In the genomic region with DNA sequence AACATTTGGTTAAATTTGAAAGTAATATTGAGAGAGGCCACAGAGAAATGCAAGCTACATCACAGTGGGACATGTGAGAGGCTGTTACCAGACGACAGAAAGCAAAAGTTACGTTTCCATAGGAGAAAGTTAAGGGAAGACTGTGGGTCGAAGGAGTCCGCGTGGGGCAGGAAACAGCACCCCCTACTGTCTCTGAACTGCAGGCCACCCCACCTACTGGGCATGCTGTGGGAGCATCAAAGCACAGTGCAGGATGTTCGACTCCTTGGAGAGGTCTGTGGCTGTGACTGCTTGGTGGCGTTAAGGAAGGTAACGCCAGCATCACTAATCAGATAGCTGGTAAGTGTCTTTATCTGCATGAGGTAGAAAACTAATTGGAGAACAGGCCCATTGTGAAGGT, we compare ENCODE assay signal across 7 cellular contexts.
DNase-seq lines count a peak whose midpoint lies in the region; ATAC-seq, FAIRE-seq and TF ChIP-seq lines count a peak whose summit lies in the region.

No MANE protein-coding gene starts in this region.

- ATAC-seq in GM21786 (IDR thresholded peaks at IDR 0.05; ENCODE audit: unreplicated experiment): peak; percentile 84
- peak; percentile 58 to 79 for ATAC-seq in activated T-cell treated with anti-CD3 and anti-CD28 coated beads, Interleukin-2, amount 50 U/mL, for 72 hours (replicated peaks in 1 of 2)
- ATAC-seq in upper lobe of right lung: peak; percentile 89
- no peak for ATAC-seq in GM18505 (IDR thresholded peaks at IDR 0.05; ENCODE audit: unreplicated experiment)

- no peaks in the 10 kb centered on the region for H3K79me2 ChIP-seq in keratinocyte (ENCODE audit: control insufficient read depth, insufficient read depth, low read length)

- peaks cover 5% of the 10 kb centered on the region for H3K27me3 Mint-ChIP-seq in activated T-cell treated with anti-CD3 and anti-CD28 coated beads, Interleukin-2, amount 50 U/mL, for 72 hours (ENCODE audit: low read depth)

- intact Hi-C loops in upper lobe of right lung (cut with DNase I): no loop called here

- no peaks in the 10 kb centered on the region for H3K4me1 Mint-ChIP-seq in activated T-cell treated with anti-CD3 and anti-CD28 coated beads, Interleukin-2, amount 50 U/mL, for 72 hours (ENCODE audit: low read depth)

- H3K27ac ChIP-seq in keratinocyte (ENCODE audit: control insufficient read depth, insufficient read depth, low read length) (no peak overlapping the region), upper lobe of right lung (no peak overlapping the region)

- no peaks in the 10 kb centered on the region for H3K36me3 Mint-ChIP-seq in activated T-cell treated with anti-CD3 and anti-CD28 coated beads, Interleukin-2, amount 50 U/mL, for 72 hours (ENCODE audit: insufficient read depth in 2 of 2)

- no peak overlapping the region for H2AFZ ChIP-seq in keratinocyte (ENCODE audit: control insufficient read depth, low read length)

- H3K9ac ChIP-seq in keratinocyte (ENCODE audit: control insufficient read depth, extremely low read depth, insufficient read depth, low read length): no peak overlapping the region

- H3K9me3 ChIP-seq in keratinocyte (ENCODE audit: control insufficient read depth, low read depth, low read length) (no peaks in the 10 kb centered on the region), upper lobe of right lung (no peaks in the 10 kb centered on the region)

- DNase-seq in LNCaP clone FGC (ENCODE audit: low read depth) (no peak), keratinocyte (ENCODE audit: low read depth, low spot score) (no peak), upper lobe of right lung (no peak)
- peak; percentile 34 to 37 for DNase-seq in activated T-cell treated with anti-CD3 and anti-CD28 coated beads, Interleukin-2, amount 50 U/mL, for 72 hours

- TF ChIP-seq POLR2A in GM18505 (IDR thresholded peaks at IDR 0.05; ENCODE audit: borderline replicate concordance, extremely low read depth, insufficient read depth, insufficient read length): no peak

- no peak overlapping the region for H3K4me3 Mint-ChIP-seq in activated T-cell treated with anti-CD3 and anti-CD28 coated beads, Interleukin-2, amount 50 U/mL, for 72 hours

- H3K9me1 ChIP-seq in keratinocyte (ENCODE audit: control insufficient read depth, extremely low read depth, insufficient read depth, low read length): no peaks in the 10 kb centered on the region

- TF ChIP-seq CTCF in GM12873 (IDR thresholded peaks at IDR 0.05; ENCODE audit: insufficient read depth, low read depth, low read length, missing control alignments) (peak; percentile 84), LNCaP clone FGC (IDR thresholded peaks at IDR 0.05; ENCODE audit: control insufficient read depth, extremely low read depth, insufficient read depth) (peak; percentile 72), keratinocyte (optimal IDR thresholded peaks at IDR 0.05 in 1 of 3, IDR thresholded peaks at IDR 0.05 in 1 of 3, conservative IDR thresholded peaks at IDR 0.05 in 1 of 3; ENCODE audit: extremely low read depth in 1 of 3, insufficient read depth in 2 of 3, low read length in 3 of 3) (peak; percentile 69 to 88 (median 85)), upper lobe of right lung (IDR thresholded peaks at IDR 0.05) (peak; percentile 52)

- no peak overlapping the region for H3K27ac Mint-ChIP-seq in activated T-cell treated with anti-CD3 and anti-CD28 coated beads, Interleukin-2, amount 50 U/mL, for 72 hours

- no peaks in the 10 kb centered on the region for H3K4me1 ChIP-seq in keratinocyte (ENCODE audit: control insufficient read depth, extremely low read depth, insufficient read depth, low read length)
- no peaks in the 10 kb centered on the region for H3K4me1 ChIP-seq in upper lobe of right lung

- no peak overlapping the region for H3K4me3 ChIP-seq in LNCaP clone FGC (ENCODE audit: low read depth, low read length)
- no peak overlapping the region for H3K4me3 ChIP-seq in keratinocyte (ENCODE audit: control insufficient read depth in 2 of 3, extremely low read depth in 1 of 3, insufficient read depth in 2 of 3, low read depth in 1 of 3, low read length in 3 of 3)
- no peak overlapping the region for H3K4me3 ChIP-seq in upper lobe of right lung

- no peaks in the 10 kb centered on the region for H3K36me3 ChIP-seq in keratinocyte (ENCODE audit: control insufficient read depth in 2 of 2, extremely low read depth in 1 of 2, insufficient read depth in 2 of 2, low read length in 2 of 2)
- H3K36me3 ChIP-seq in upper lobe of right lung: no peaks in the 10 kb centered on the region

- no peak overlapping the region for H3K4me2 ChIP-seq in keratinocyte (ENCODE audit: control insufficient read depth, extremely low read depth, insufficient read depth, low read depth, low read length)

- H3K27me3 ChIP-seq in keratinocyte (ENCODE audit: control insufficient read depth, extremely low read depth, insufficient read depth, low read length) (no peaks in the 10 kb centered on the region), upper lobe of right lung (no peaks in the 10 kb centered on the region)

- H3K9me3 Mint-ChIP-seq in activated T-cell treated with anti-CD3 and anti-CD28 coated beads, Interleukin-2, amount 50 U/mL, for 72 hours: no peaks in the 10 kb centered on the region

- dilution Hi-C loops in keratinocyte (cut with MboI; ENCODE audit: extremely low pct_ligation_motif_present, low sequenced_read_pairs): no loop called here

- H4K20me1 ChIP-seq in keratinocyte (ENCODE audit: control insufficient read depth, extremely low read depth, insufficient read depth, low read length): no peaks in the 10 kb centered on the region

- FAIRE-seq in keratinocyte (lab: Jason Lieb, UNC): no peak

Comparison
In these comparisons a context has a peak if more than half of its experiments do, and no peak if none do; other contexts are left out.
1. DNase-seq: peak in activated T-cell treated with anti-CD3 and anti-CD28 coated beads, Interleukin-2, amount 50 U/mL, for 72 hours (2 of 2); none in LNCaP clone FGC (single experiment), keratinocyte (single experiment) and upper lobe of right lung (single experiment).
2. Peak in every context shown above with its lines, with median percentiles within 50 percentile points of each other: CTCF ChIP-seq.